Comparison of ENCODE assay signal across 8 cellular contexts in genomic region chr2:238288650-238289573, GRCh38. TPM values are rescaled to one million over a fixed set of nuclear protein-coding genes. Genes with fewer than 3 reads are reported as not detected.
DNase-seq lines count a peak whose midpoint lies in the region; ATAC-seq and TF ChIP-seq lines count a peak whose summit lies in the region.

No MANE protein-coding gene starts in this region.

- H3K4me1 ChIP-seq in DOHH2 (ENCODE audit: control insufficient read depth, low read length): peaks cover 23% of the 10 kb centered on the region
- peaks cover 6 to 48% (median 13%) of the 10 kb centered on the region in 4 donors for H3K4me1 ChIP-seq in Peyer's patch
- peaks cover 23% of the 10 kb centered on the region for H3K4me1 ChIP-seq in fibroblast of lung (ENCODE audit: control insufficient read depth, extremely low read depth, insufficient read depth, low read length)

- H2AFZ ChIP-seq in fibroblast of lung (ENCODE audit: low read length): peak overlapping the region; percentile 2

- H3K9me3 Mint-ChIP-seq in activated T-helper 1 cell treated with anti-CD3 and anti-CD28 coated beads, Interleukin-12 subunit alpha, Interleukin-12 subunit beta, Interleukin-2, Interleukin-4 antibody, amounts not matched to agents 30 ng/mL and 10 ng/mL and 1 ng/mL, durations not matched to agents 14 hours and 24 hours and 36 hours: no peaks in the 10 kb centered on the region
- no peaks in the 10 kb centered on the region for H3K9me3 Mint-ChIP-seq in naive thymus-derived CD8-positive, alpha-beta T cell

- H3K27me3 ChIP-seq in DOHH2 (ENCODE audit: control insufficient read depth, low read length): no peaks in the 10 kb centered on the region
- no peaks in the 10 kb centered on the region for H3K27me3 ChIP-seq in Peyer's patch
- peaks cover 4% of the 10 kb centered on the region for H3K27me3 ChIP-seq in fibroblast of lung (ENCODE audit: control insufficient read depth, insufficient read depth, low read length)

- H3F3A ChIP-seq in DOHH2 (ENCODE audit: control insufficient read depth, insufficient read depth): no peaks in the 10 kb centered on the region; the same call in 1 of the 2 replicates

- peak; percentile 88 for ATAC-seq in GM21786 (IDR thresholded peaks at IDR 0.05; ENCODE audit: unreplicated experiment)
- ATAC-seq in naive thymus-derived CD8-positive, alpha-beta T cell: peak; percentile 88

- no peaks in the 10 kb centered on the region for H3K9me2 ChIP-seq in DOHH2 (replicated peaks; ENCODE audit: control insufficient read depth, low read length)

- H3K4me3 Mint-ChIP-seq in activated T-helper 1 cell treated with anti-CD3 and anti-CD28 coated beads, Interleukin-12 subunit alpha, Interleukin-12 subunit beta, Interleukin-2, Interleukin-4 antibody, amounts not matched to agents 30 ng/mL and 10 ng/mL and 1 ng/mL, durations not matched to agents 14 hours and 24 hours and 36 hours: peak overlapping the region; percentile 91
- H3K4me3 Mint-ChIP-seq in naive thymus-derived CD8-positive, alpha-beta T cell: peak overlapping the region; percentile 88 to 99 (median 93)

- TF ChIP-seq POLR2A in Peyer's patch (IDR thresholded peaks at IDR 0.05): peak; percentile 73 to 86

- H3K9ac ChIP-seq in fibroblast of lung (ENCODE audit: insufficient read depth, low read length): peak overlapping the region; percentile 98

- TF ChIP-seq CTCF in DOHH2 (IDR thresholded peaks at IDR 0.05; ENCODE audit: low read depth, low read length, poor library complexity, severe bottlenecking): no peak
- TF ChIP-seq CTCF in Peyer's patch (IDR thresholded peaks at IDR 0.05): peak in 5 of 6 experiments; percentile 12 to 38 (median 32)
- peak; percentile 8 to 22 for TF ChIP-seq CTCF in fibroblast of lung (conservative IDR thresholded peaks at IDR 0.05 in 1 of 2, IDR thresholded peaks at IDR 0.05 in 1 of 2; ENCODE audit: low read depth in 1 of 2, low read length in 2 of 2)

- H3K4me3 ChIP-seq in DOHH2 (ENCODE audit: low read length): peak overlapping the region; percentile 92
- H3K4me3 ChIP-seq in Peyer's patch: peak overlapping the region; percentile 80 to 93 (median 88)
- peak overlapping the region; percentile 46 to 82 (median 66) for H3K4me3 ChIP-seq in fibroblast of lung (replicated peaks in 1 of 4; ENCODE audit: control extremely low read depth in 1 of 4, insufficient read depth in 1 of 4, low read depth in 3 of 4, low read length in 4 of 4)

- peaks cover 38% of the 10 kb centered on the region for H3K4me1 Mint-ChIP-seq in activated T-helper 1 cell treated with anti-CD3 and anti-CD28 coated beads, Interleukin-12 subunit alpha, Interleukin-12 subunit beta, Interleukin-2, Interleukin-4 antibody, amounts not matched to agents 30 ng/mL and 10 ng/mL and 1 ng/mL, durations not matched to agents 14 hours and 24 hours and 36 hours (ENCODE audit: low read depth)
- peaks cover 14 to 53% (median 45%) of the 10 kb centered on the region in 4 donors for H3K4me1 Mint-ChIP-seq in naive thymus-derived CD8-positive, alpha-beta T cell

- H4K20me1 ChIP-seq in DOHH2 (ENCODE audit: control insufficient read depth, insufficient read depth, low read depth, low read length) (peaks cover 5% of the 10 kb centered on the region; the same call in 1 of the 2 replicates), fibroblast of lung (ENCODE audit: control insufficient read depth, extremely low read depth, insufficient read depth, low read length) (no peaks in the 10 kb centered on the region)

- intact Hi-C loops in activated T-helper 1 cell treated with anti-CD3 and anti-CD28 coated beads, Interleukin-12 subunit alpha, Interleukin-12 subunit beta, Interleukin-2, Interleukin-4 antibody, amounts not matched to agents 30 ng/mL and 10 ng/mL and 1 ng/mL, durations not matched to agents 14 hours and 24 hours and 36 hours (cut with micrococcal nuclease): loop anchor here (1.0 to 5.0 kb wide), 6 partner anchors 31 to 597 kb away; partner anchors contain the start of genes HES6 and TRAF3IP1

- H3K27ac ChIP-seq in DOHH2 (ENCODE audit: low read depth, low read length): peak overlapping the region; percentile 40
- peak overlapping the region; percentile 74 for H3K27ac ChIP-seq in KOPT-K1 (ENCODE audit: low read depth, low read length, poor library complexity, severe bottlenecking)
- H3K27ac ChIP-seq in Peyer's patch: peak overlapping the region; percentile 89 to 99 (median 95)
- peak overlapping the region; percentile 97 for H3K27ac ChIP-seq in fibroblast of lung (ENCODE audit: insufficient read depth, low read length)

- H3K4me2 ChIP-seq in DOHH2 (ENCODE audit: low read length) (peak overlapping the region; percentile 94), fibroblast of lung (ENCODE audit: extremely low read depth, insufficient read depth, low read length) (peak overlapping the region; percentile 83)

- H3K27me3 Mint-ChIP-seq in activated T-helper 1 cell treated with anti-CD3 and anti-CD28 coated beads, Interleukin-12 subunit alpha, Interleukin-12 subunit beta, Interleukin-2, Interleukin-4 antibody, amounts not matched to agents 30 ng/mL and 10 ng/mL and 1 ng/mL, durations not matched to agents 14 hours and 24 hours and 36 hours (ENCODE audit: insufficient read depth): peaks cover 4% of the 10 kb centered on the region
- H3K27me3 Mint-ChIP-seq in naive thymus-derived CD8-positive, alpha-beta T cell: peaks cover 0 to 2% (median 0%) of the 10 kb centered on the region in 5 donors

- DNase-seq in Peyer's patch (peak; percentile 98 to 100 (median 99)), fibroblast of lung (ENCODE audit: low read depth in 2 of 2) (peak; percentile 97 to 99)
- DNase-seq in activated T-helper 1 cell treated with anti-CD3 and anti-CD28 coated beads, Interleukin-12 subunit alpha, Interleukin-12 subunit beta, Interleukin-2, Interleukin-4 antibody, amounts not matched to agents 30 ng/mL and 10 ng/mL and 1 ng/mL, durations not matched to agents 14 hours and 24 hours and 36 hours (ENCODE audit: low spot score): peak; percentile 97
- peak; percentile 94 to 99 (median 97) for DNase-seq in naive thymus-derived CD8-positive, alpha-beta T cell
- peak; percentile 95 to 98 (median 96) for DNase-seq in stimulated activated naive CD4-positive, alpha-beta T cell (lab: John Stamatoyannopoulos, UW)

- peaks cover 43% of the 10 kb centered on the region for H3K79me2 ChIP-seq in DOHH2 (ENCODE audit: control insufficient read depth, low read length)
- H3K79me2 ChIP-seq in fibroblast of lung (ENCODE audit: control insufficient read depth, insufficient read depth, low read length): peaks cover 1% of the 10 kb centered on the region

- H3K27ac Mint-ChIP-seq in activated T-helper 1 cell treated with anti-CD3 and anti-CD28 coated beads, Interleukin-12 subunit alpha, Interleukin-12 subunit beta, Interleukin-2, Interleukin-4 antibody, amounts not matched to agents 30 ng/mL and 10 ng/mL and 1 ng/mL, durations not matched to agents 14 hours and 24 hours and 36 hours: peak overlapping the region; percentile 97
- H3K27ac Mint-ChIP-seq in naive thymus-derived CD8-positive, alpha-beta T cell: peak overlapping the region; percentile 84 to 99 (median 98)

- H3K36me3 Mint-ChIP-seq in activated T-helper 1 cell treated with anti-CD3 and anti-CD28 coated beads, Interleukin-12 subunit alpha, Interleukin-12 subunit beta, Interleukin-2, Interleukin-4 antibody, amounts not matched to agents 30 ng/mL and 10 ng/mL and 1 ng/mL, durations not matched to agents 14 hours and 24 hours and 36 hours (ENCODE audit: low read depth): peaks cover 2% of the 10 kb centered on the region
- H3K36me3 Mint-ChIP-seq in naive thymus-derived CD8-positive, alpha-beta T cell: no peaks in the 10 kb centered on the region

- H3K36me3 ChIP-seq in DOHH2 (ENCODE audit: control insufficient read depth, low read length) (0 out of 2 replicates have a peak, but pooled peaks cover 4% of the 10 kb centered on the region), KOPT-K1 (ENCODE audit: insufficient read depth, low read length) (no peaks in the 10 kb centered on the region), Peyer's patch (no peaks in the 10 kb centered on the region), fibroblast of lung (ENCODE audit: control insufficient read depth, insufficient read depth, low read length) (no peaks in the 10 kb centered on the region)

- POLR2A ChIA-PET in naive thymus-derived CD8-positive, alpha-beta T cell (lab: Charles Lee): interaction anchor here (0.7 to 1.3 kb wide), 8 partner anchors 24 to 321 kb away, joined by 3 to 6 read pairs (median 4); no protein-coding TSS in a partner anchor

- H3K9me3 ChIP-seq in DOHH2 (ENCODE audit: control insufficient read depth, insufficient read depth, low read length) (no peaks in the 10 kb centered on the region), KOPT-K1 (ENCODE audit: insufficient read depth, low read length, poor library complexity, severe bottlenecking) (no peaks in the 10 kb centered on the region), Peyer's patch (no peaks in the 10 kb centered on the region), fibroblast of lung (ENCODE audit: control insufficient read depth, insufficient read depth, low read depth, low read length) (no peaks in the 10 kb centered on the region)

RNA-seq across cellular contexts. Expression of gene PER2, which starts 0.5 kb away (rescaled TPM):
- total RNA-seq in Peyer's patch (10 to 100 TPM; 15.6 to 65.2 (median 38.2) TPM), fibroblast of lung (2.1 and 4.6 TPM in 2 replicates)
- total RNA-seq in activated T-helper 1 cell treated with anti-CD3 and anti-CD28 coated beads, Interleukin-12 subunit alpha, Interleukin-12 subunit beta, Interleukin-2, Interleukin-4 antibody, amounts not matched to agents 30 ng/mL and 10 ng/mL and 1 ng/mL, durations not matched to agents 14 hours and 24 hours and 36 hours: 19.0 and 21.2 TPM in 2 replicates
- polyA plus RNA-seq in fibroblast of lung: 1.9 and 2.6 TPM in 2 replicates
- polyA plus RNA-seq in fibroblast of lung (2012): 1.7 and 2.4 TPM in 2 replicates
- 3.8 and 17.2 TPM in 2 replicates for polyA minus RNA-seq in fibroblast of lung (ENCODE audit: low replicate concordance)
- total RNA-seq in naive thymus-derived CD8-positive, alpha-beta T cell: 10 to 100 TPM; 10.3 to 11.1 TPM
- 1 to 10 TPM; 4.0 to 6.5 (median 4.7) TPM for polyA plus RNA-seq in naive thymus-derived CD8-positive, alpha-beta T cell

RNA-seq across cellular contexts. Expression of gene TRAF3IP1, which starts 31.4 kb away (rescaled TPM):
- total RNA-seq in Peyer's patch: 10 to 100 TPM; 11.0 to 27.2 (median 13.4) TPM
- 14.4 and 15.4 TPM in 2 replicates for total RNA-seq in activated T-helper 1 cell treated with anti-CD3 and anti-CD28 coated beads, Interleukin-12 subunit alpha, Interleukin-12 subunit beta, Interleukin-2, Interleukin-4 antibody, amounts not matched to agents 30 ng/mL and 10 ng/mL and 1 ng/mL, durations not matched to agents 14 hours and 24 hours and 36 hours
- 7.7 and 9.2 TPM in 2 replicates for total RNA-seq in fibroblast of lung
- polyA plus RNA-seq in fibroblast of lung: 3.9 and 4.9 TPM in 2 replicates
- polyA plus RNA-seq in fibroblast of lung (2012): 11.9 and 16.9 TPM in 2 replicates
- polyA minus RNA-seq in fibroblast of lung (ENCODE audit: low replicate concordance): 8.9 and 20.9 TPM in 2 replicates
- 1 to 10 TPM; 8.3 to 9.8 TPM for total RNA-seq in naive thymus-derived CD8-positive, alpha-beta T cell
- 1 to 10 TPM; 4.8 to 6.7 (median 5.0) TPM for polyA plus RNA-seq in naive thymus-derived CD8-positive, alpha-beta T cell

RNA-seq across cellular contexts. Expression of gene HES6, which starts 49.1 kb away (rescaled TPM):
- total RNA-seq in Peyer's patch: 100 to 1,000 TPM in 1 of 4 donors, 10 to 100 TPM in 3; 26.6 to 128 (median 51.1) TPM
- 10.3 and 11.2 TPM in 2 replicates for total RNA-seq in activated T-helper 1 cell treated with anti-CD3 and anti-CD28 coated beads, Interleukin-12 subunit alpha, Interleukin-12 subunit beta, Interleukin-2, Interleukin-4 antibody, amounts not matched to agents 30 ng/mL and 10 ng/mL and 1 ng/mL, durations not matched to agents 14 hours and 24 hours and 36 hours
- 3.6 and 4.1 TPM in 2 replicates for total RNA-seq in fibroblast of lung
- polyA plus RNA-seq in fibroblast of lung: 0.82 and 0.91 TPM in 2 replicates
- polyA plus RNA-seq in fibroblast of lung (2012): 1.9 TPM in 2 replicates
- 0.63 TPM in 1 of 2 replicates, not detected in the other for polyA minus RNA-seq in fibroblast of lung (ENCODE audit: low replicate concordance)
- total RNA-seq in naive thymus-derived CD8-positive, alpha-beta T cell: 1 to 10 TPM; 1.7 to 2.0 TPM
- polyA plus RNA-seq in naive thymus-derived CD8-positive, alpha-beta T cell: 1 to 10 TPM in 1 of 3 donors, under 1 TPM in 1, not detected in 1; 0.33 to 2.0 TPM

Comparison
In these comparisons a context has a peak if more than half of its experiments do, and no peak if none do; other contexts are left out.
1. Peak in every context shown above with its lines: DNase-seq, ATAC-seq, H3K4me3 ChIP-seq and H3K27ac ChIP-seq.
2. H3K27ac ChIP-seq: peak in every context shown above with its lines; median percentile 97 in fibroblast of lung; 95 in Peyer's patch; 74 in KOPT-K1; 40 in DOHH2.